Comparison of ENCODE assay signal across 8 cellular contexts in genomic region chr7:50793115-50793946, GRCh38. TPM values are rescaled to one million over a fixed set of nuclear protein-coding genes. Genes with fewer than 3 reads are reported as not detected.
A peak's percentile ranks its signal among the peaks of the same experiment; 100 is the strongest.
DNase-seq lines count a peak whose midpoint lies in the region; ATAC-seq, FAIRE-seq and TF ChIP-seq lines count a peak whose summit lies in the region.

No MANE protein-coding gene starts in this region.

- intact Hi-C loops in activated T-helper 1 cell treated with anti-CD3 and anti-CD28 coated beads, Interleukin-12 subunit alpha, Interleukin-12 subunit beta, Interleukin-2, Interleukin-4 antibody, amounts not matched to agents 30 ng/mL and 10 ng/mL and 1 ng/mL, durations not matched to agents 14 hours and 24 hours and 36 hours (cut with micrococcal nuclease): loop anchor here (5.0 kb wide), 2 partner anchors 34 to 329 kb away; no protein-coding TSS in a partner anchor

- no peaks in the 10 kb centered on the region for H3K36me3 Mint-ChIP-seq in activated T-helper 1 cell treated with anti-CD3 and anti-CD28 coated beads, Interleukin-12 subunit alpha, Interleukin-12 subunit beta, Interleukin-2, Interleukin-4 antibody, amounts not matched to agents 30 ng/mL and 10 ng/mL and 1 ng/mL, durations not matched to agents 14 hours and 24 hours and 36 hours (ENCODE audit: low read depth)
- peaks cover 15% of the 10 kb centered on the region for H3K36me3 Mint-ChIP-seq in nephron progenitor cell (ENCODE audit: low read depth)

- no peak overlapping the region for H3K27ac Mint-ChIP-seq in activated T-helper 1 cell treated with anti-CD3 and anti-CD28 coated beads, Interleukin-12 subunit alpha, Interleukin-12 subunit beta, Interleukin-2, Interleukin-4 antibody, amounts not matched to agents 30 ng/mL and 10 ng/mL and 1 ng/mL, durations not matched to agents 14 hours and 24 hours and 36 hours
- H3K27ac Mint-ChIP-seq in nephron progenitor cell: no peak overlapping the region

- peak overlapping the region; percentile 67 for H3K4me3 Mint-ChIP-seq in activated T-helper 1 cell treated with anti-CD3 and anti-CD28 coated beads, Interleukin-12 subunit alpha, Interleukin-12 subunit beta, Interleukin-2, Interleukin-4 antibody, amounts not matched to agents 30 ng/mL and 10 ng/mL and 1 ng/mL, durations not matched to agents 14 hours and 24 hours and 36 hours
- H3K4me3 Mint-ChIP-seq in nephron progenitor cell: peak overlapping the region; percentile 79

- peak overlapping the region; percentile 71 for H3K4me3 ChIP-seq in fibroblast of villous mesenchyme (ENCODE audit: low read depth, low read length)

- H3K27me3 Mint-ChIP-seq in activated T-helper 1 cell treated with anti-CD3 and anti-CD28 coated beads, Interleukin-12 subunit alpha, Interleukin-12 subunit beta, Interleukin-2, Interleukin-4 antibody, amounts not matched to agents 30 ng/mL and 10 ng/mL and 1 ng/mL, durations not matched to agents 14 hours and 24 hours and 36 hours (ENCODE audit: insufficient read depth): peaks cover 76% of the 10 kb centered on the region
- H3K27me3 Mint-ChIP-seq in nephron progenitor cell (ENCODE audit: low read depth, poor library complexity): peaks cover 19% of the 10 kb centered on the region

- no peak for FAIRE-seq in GM12891 (lab: Jason Lieb, UNC)

- DNase-seq in GM12891 (ENCODE audit: insufficient read length, low spot score) (peak; percentile 30), NCI-H748 treated with DMSO at 0.1 percent for 48 hours (lab: John Stamatoyannopoulos, UW) (peak; percentile 35), fibroblast of villous mesenchyme (ENCODE audit: low read depth) (peak; percentile 64), nephron progenitor cell (peak; percentile 68), T-helper 9 cell (no peak)
- DNase-seq in activated T-helper 1 cell treated with anti-CD3 and anti-CD28 coated beads, Interleukin-12 subunit alpha, Interleukin-12 subunit beta, Interleukin-2, Interleukin-4 antibody, amounts not matched to agents 30 ng/mL and 10 ng/mL and 1 ng/mL, durations not matched to agents 14 hours and 24 hours and 36 hours (ENCODE audit: low spot score): peak; percentile 9

- H3K9me3 Mint-ChIP-seq in activated T-helper 1 cell treated with anti-CD3 and anti-CD28 coated beads, Interleukin-12 subunit alpha, Interleukin-12 subunit beta, Interleukin-2, Interleukin-4 antibody, amounts not matched to agents 30 ng/mL and 10 ng/mL and 1 ng/mL, durations not matched to agents 14 hours and 24 hours and 36 hours: peaks cover 5% of the 10 kb centered on the region
- H3K9me3 Mint-ChIP-seq in nephron progenitor cell: peaks cover 25% of the 10 kb centered on the region

- ATAC-seq in HG03469 (IDR thresholded peaks at IDR 0.05; ENCODE audit: unreplicated experiment) (no peak), GM21723 (IDR thresholded peaks at IDR 0.05; ENCODE audit: unreplicated experiment) (no peak)

- no peak for TF ChIP-seq CTCF in fibroblast of villous mesenchyme (IDR thresholded peaks at IDR 0.05; ENCODE audit: insufficient read depth, low read depth, low read length)
- no peak for TF ChIP-seq CTCF in nephron progenitor cell (IDR thresholded peaks at IDR 0.05)

- peaks cover 13% of the 10 kb centered on the region for H3K4me1 Mint-ChIP-seq in activated T-helper 1 cell treated with anti-CD3 and anti-CD28 coated beads, Interleukin-12 subunit alpha, Interleukin-12 subunit beta, Interleukin-2, Interleukin-4 antibody, amounts not matched to agents 30 ng/mL and 10 ng/mL and 1 ng/mL, durations not matched to agents 14 hours and 24 hours and 36 hours (ENCODE audit: low read depth)
- H3K4me1 Mint-ChIP-seq in nephron progenitor cell: peaks cover 23% of the 10 kb centered on the region

- no peak for TF ChIP-seq POLR2A in GM12891 (IDR thresholded peaks at IDR 0.05; ENCODE audit: low read depth, low read length)

TF ChIP-seq in GM12891, 5 proteins besides CTCF, POLR2A, EP300 and RAD21:
- TF ChIP-seq SPI1 (IDR thresholded peaks at IDR 0.05; ENCODE audit: low read depth, low read length): no peak
- TF ChIP-seq TAF1 (IDR thresholded peaks at IDR 0.05; ENCODE audit: low read depth, low read length): no peak
- no peak for TF ChIP-seq PAX5 (IDR thresholded peaks at IDR 0.05; ENCODE audit: insufficient read depth, low read length, severe bottlenecking)
- no peak for TF ChIP-seq POU2F2 (IDR thresholded peaks at IDR 0.05; ENCODE audit: low read depth, low read length)
- no peak for TF ChIP-seq POLR2AphosphoS5 (IDR thresholded peaks at IDR 0.05; ENCODE audit: low read depth, low read length)
TF ChIP-seq in GM12891: peak in this region for 0.

RNA-seq across cellular contexts. Expression of gene GRB10, which starts 10.6 kb away (rescaled TPM):
- polyA plus RNA-seq in GM12891 (2012; ENCODE audit: low read depth, missing spikeins): 0.10 TPM
- total RNA-seq in activated T-helper 1 cell treated with anti-CD3 and anti-CD28 coated beads, Interleukin-12 subunit alpha, Interleukin-12 subunit beta, Interleukin-2, Interleukin-4 antibody, amounts not matched to agents 30 ng/mL and 10 ng/mL and 1 ng/mL, durations not matched to agents 14 hours and 24 hours and 36 hours: 2.8 and 3.6 TPM in 2 replicates
- 23.3 and 39.3 TPM in 2 replicates for total RNA-seq in fibroblast of villous mesenchyme
